ENCODE assay signal across 8 cellular contexts in the genomic region with DNA sequence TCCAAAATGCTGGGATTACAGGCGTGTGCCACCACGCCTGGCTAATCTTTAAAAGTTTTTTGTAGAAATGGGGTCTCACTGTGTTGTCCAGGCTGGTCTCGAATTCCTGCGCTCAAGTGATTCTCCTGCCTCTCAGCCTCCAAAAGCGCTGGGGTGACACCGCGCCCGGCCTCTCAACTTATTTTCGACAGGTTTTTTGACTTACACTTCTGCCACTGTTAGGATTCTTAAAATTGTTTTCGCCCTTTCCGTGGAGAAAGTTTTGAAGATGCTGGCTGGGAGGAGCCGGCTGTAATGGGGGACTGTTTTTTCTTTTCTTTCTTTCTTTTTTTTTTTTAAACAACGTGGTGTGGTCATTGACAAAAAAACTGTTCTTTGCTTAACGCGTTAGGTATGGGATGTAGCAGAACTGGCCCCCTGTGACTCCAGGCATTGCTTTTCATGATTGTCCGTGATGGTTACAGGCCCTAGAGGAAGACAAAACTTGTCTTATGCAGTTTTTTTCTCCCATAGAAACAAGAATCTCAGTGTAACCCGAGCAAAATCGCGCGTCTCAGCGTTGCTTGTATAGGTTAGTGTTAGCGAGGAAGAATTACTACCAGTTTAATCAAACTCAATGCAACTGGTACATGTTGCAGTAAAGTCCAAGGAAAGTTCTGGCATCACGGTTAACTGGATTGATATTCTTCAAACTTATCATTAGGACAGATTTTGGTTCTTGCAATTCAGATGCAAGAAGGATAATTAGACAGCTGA. TPM values are rescaled to one million over a fixed set of nuclear protein-coding genes. Genes with fewer than 3 reads are reported as not detected.
DNase-seq lines count a peak whose midpoint lies in the region; ATAC-seq and TF ChIP-seq lines count a peak whose summit lies in the region.

No MANE protein-coding gene starts in this region.

- TF ChIP-seq POLR2A in sigmoid colon (IDR thresholded peaks at IDR 0.05) = no peak

- peaks cover 0 to 54% (median 48%) of the 10 kb centered on the region in 4 donors for H3K4me1 ChIP-seq in sigmoid colon

- DNase-seq in Jurkat, Clone E6-1 (ENCODE audit: low read depth, low spot score) = no peak
- DNase-seq in activated T-helper 2 cell treated with anti-CD3 and anti-CD28 coated beads, Interferon-gamma antibody, Interleukin-2, Interleukin-4, amounts not matched to agents 10 μg/mL and 5 μg/mL and 100 μg/mL, durations not matched to agents 14 hours and 24 hours and 36 hours (ENCODE audit: low spot score) = peak; percentile 19
- DNase-seq in foreskin melanocyte (peak; percentile 62), sigmoid colon (no peak), NCI-H1048 (lab: John Stamatoyannopoulos, UW) (no peak), NCI-H2081 treated with DMSO at 0.1 percent for 48 hours (lab: John Stamatoyannopoulos, UW) (no peak)

- no peaks in the 10 kb centered on the region for H3K9me3 ChIP-seq in sigmoid colon

- intact Hi-C loops in activated T-helper 2 cell treated with anti-CD3 and anti-CD28 coated beads, Interferon-gamma antibody, Interleukin-2, Interleukin-4, amounts not matched to agents 10 μg/mL and 5 μg/mL and 100 μg/mL, durations not matched to agents 14 hours and 24 hours and 36 hours (cut with micrococcal nuclease) = no loop called here
- intact Hi-C loops in sigmoid colon (cut with DNase I) = no loop called here

- TF ChIP-seq EP300 in sigmoid colon (IDR thresholded peaks at IDR 0.05) = no peak

- WGBS in sigmoid colon, 2 donors = 2 to 6% methylated on average over 23 of the region's 23 CpGs

- H3K27ac ChIP-seq in C4-2B (peak overlapping the region; percentile 94), sigmoid colon (peak overlapping the region; percentile 86 to 98 (median 92))

- H3K36me3 ChIP-seq in sigmoid colon = no peaks in the 10 kb centered on the region

- peak overlapping the region; percentile 90 for H3K4me3 Mint-ChIP-seq in activated T-helper 2 cell treated with anti-CD3 and anti-CD28 coated beads, Interferon-gamma antibody, Interleukin-2, Interleukin-4, amounts not matched to agents 10 μg/mL and 5 μg/mL and 100 μg/mL, durations not matched to agents 14 hours and 24 hours and 36 hours (ENCODE audit: low read depth)

- H3K4me1 Mint-ChIP-seq in activated T-helper 2 cell treated with anti-CD3 and anti-CD28 coated beads, Interferon-gamma antibody, Interleukin-2, Interleukin-4, amounts not matched to agents 10 μg/mL and 5 μg/mL and 100 μg/mL, durations not matched to agents 14 hours and 24 hours and 36 hours (ENCODE audit: low read depth) = peaks cover 30% of the 10 kb centered on the region

- TF ChIP-seq CTCF in C4-2B (conservative IDR thresholded peaks at IDR 0.05) (no peak), sigmoid colon (IDR thresholded peaks at IDR 0.05) (no peak)

- H3K4me3 ChIP-seq in Jurkat, Clone E6-1 (ENCODE audit: low read length) = peak overlapping the region; percentile 74
- H3K4me3 ChIP-seq in sigmoid colon = peak overlapping the region; percentile 53 to 88 (median 86)

- no peaks in the 10 kb centered on the region for H3K27me3 Mint-ChIP-seq in activated T-helper 2 cell treated with anti-CD3 and anti-CD28 coated beads, Interferon-gamma antibody, Interleukin-2, Interleukin-4, amounts not matched to agents 10 μg/mL and 5 μg/mL and 100 μg/mL, durations not matched to agents 14 hours and 24 hours and 36 hours (ENCODE audit: low read depth)

- no peak for ATAC-seq in GM19023 (IDR thresholded peaks at IDR 0.05; ENCODE audit: unreplicated experiment)

- no peaks in the 10 kb centered on the region for H3K27me3 ChIP-seq in sigmoid colon

- H3K27ac Mint-ChIP-seq in activated T-helper 2 cell treated with anti-CD3 and anti-CD28 coated beads, Interferon-gamma antibody, Interleukin-2, Interleukin-4, amounts not matched to agents 10 μg/mL and 5 μg/mL and 100 μg/mL, durations not matched to agents 14 hours and 24 hours and 36 hours = peak overlapping the region; percentile 83

- peaks cover 31% of the 10 kb centered on the region for H3K36me3 Mint-ChIP-seq in activated T-helper 2 cell treated with anti-CD3 and anti-CD28 coated beads, Interferon-gamma antibody, Interleukin-2, Interleukin-4, amounts not matched to agents 10 μg/mL and 5 μg/mL and 100 μg/mL, durations not matched to agents 14 hours and 24 hours and 36 hours (ENCODE audit: low read depth)

- no peaks in the 10 kb centered on the region for H3K9me3 Mint-ChIP-seq in activated T-helper 2 cell treated with anti-CD3 and anti-CD28 coated beads, Interferon-gamma antibody, Interleukin-2, Interleukin-4, amounts not matched to agents 10 μg/mL and 5 μg/mL and 100 μg/mL, durations not matched to agents 14 hours and 24 hours and 36 hours

RNA-seq across cellular contexts. Expression of gene RAC1, which starts 1.2 kb away (rescaled TPM):
- polyA plus RNA-seq in Jurkat, Clone E6-1 (2012; ENCODE audit: insufficient read depth, insufficient read length) = 298 TPM
- 174 and 175 TPM in 2 replicates for total RNA-seq in activated T-helper 2 cell treated with anti-CD3 and anti-CD28 coated beads, Interferon-gamma antibody, Interleukin-2, Interleukin-4, amounts not matched to agents 10 μg/mL and 5 μg/mL and 100 μg/mL, durations not matched to agents 14 hours and 24 hours and 36 hours
- 100 to 1,000 TPM; 117 to 170 (median 140) TPM for total RNA-seq in sigmoid colon
- polyA plus RNA-seq in sigmoid colon = 100 to 1,000 TPM; 286 to 382 (median 352) TPM

RNA-seq across cellular contexts. Expression of gene FAM220A, which starts 26.8 kb away (rescaled TPM):
- polyA plus RNA-seq in Jurkat, Clone E6-1 (2012; ENCODE audit: insufficient read depth, insufficient read length) = 29.6 TPM
- 7.6 and 8.9 TPM in 2 replicates for total RNA-seq in activated T-helper 2 cell treated with anti-CD3 and anti-CD28 coated beads, Interferon-gamma antibody, Interleukin-2, Interleukin-4, amounts not matched to agents 10 μg/mL and 5 μg/mL and 100 μg/mL, durations not matched to agents 14 hours and 24 hours and 36 hours
- total RNA-seq in sigmoid colon = 10 to 100 TPM; 13.3 to 21.9 (median 20.3) TPM
- polyA plus RNA-seq in sigmoid colon = 10 to 100 TPM in 2 of 3 donors, 1 to 10 TPM in 1; 8.9 to 13.6 (median 10.2) TPM

Comparison
In these comparisons a context has a peak if more than half of its experiments do, and no peak if none do; other contexts are left out.
1. DNase-seq: peak in activated T-helper 2 cell treated with anti-CD3 and anti-CD28 coated beads, Interferon-gamma antibody, Interleukin-2, Interleukin-4, amounts not matched to agents 10 μg/mL and 5 μg/mL and 100 μg/mL, durations not matched to agents 14 hours and 24 hours and 36 hours (single experiment) and foreskin melanocyte (single experiment); none in Jurkat, Clone E6-1 (single experiment), sigmoid colon (single experiment), NCI-H1048 (single experiment) and NCI-H2081 treated with DMSO at 0.1 percent for 48 hours (single experiment).